ENCODE assay signal across 16 cellular contexts in genomic region chrX:13305091-13305490, GRCh38. TPM values are rescaled to one million over a fixed set of nuclear protein-coding genes. Genes with fewer than 3 reads are reported as not detected.
"Had no signal": no experiment of that assay in that cellular context is flagged by ENCODE, and none has a peak within 500 bp of the region (broad histone marks: within the 10 kb centered on the region; RNA-seq: fewer than 3 reads in every experiment).

No MANE protein-coding gene starts in this region.

- H3K4me3 Mint-ChIP-seq: activated CD4-positive, alpha-beta memory T cell treated with anti-CD3 and anti-CD28 coated beads for 36 hours; activated CD4-positive, alpha-beta T cell treated with anti-CD3 and anti-CD28 coated beads for 36 hours; activated T-cell treated with anti-CD3 and anti-CD28 coated beads, Interleukin-2, amount 50 U/mL, for 4 hours; naive B cell; stimulated activated effector memory CD8-positive, alpha-beta T cell treated with anti-CD3 and anti-CD28 coated beads, Interleukin-12 subunit alpha, Interleukin-12 subunit beta, amount 100 ng/mL, for 72 hours had no signal

- H3K9me3 Mint-ChIP-seq: activated CD4-positive, alpha-beta memory T cell treated with anti-CD3 and anti-CD28 coated beads for 36 hours had no signal

- H3K27me3 Mint-ChIP-seq: activated CD4-positive, alpha-beta memory T cell treated with anti-CD3 and anti-CD28 coated beads for 36 hours; activated CD4-positive, alpha-beta T cell treated with anti-CD3 and anti-CD28 coated beads for 36 hours had no signal

- DNase-seq: activated CD4-positive, alpha-beta memory T cell treated with anti-CD3 and anti-CD28 coated beads for 36 hours; activated CD4-positive, alpha-beta T cell treated with anti-CD3 and anti-CD28 coated beads for 36 hours; activated effector memory CD4-positive, alpha-beta T cell treated with Interleukin-2 at 50 U/mL for 16 hours; activated T-cell treated with anti-CD3 and anti-CD28 coated beads, Interleukin-2, amount 50 U/mL, for 4 hours; caudate nucleus; islet precursor cell; naive B cell; sigmoid colon; stimulated activated CD4-positive, alpha-beta T cell treated with anti-CD3 and anti-CD28 coated beads, Interleukin-12 subunit alpha, Interleukin-12 subunit beta, amount 100 ng/mL, for 4 hours; stimulated activated CD4-positive, alpha-beta T cell treated with anti-CD3 and anti-CD28 coated beads, Interleukin-2, amount 100 ng/mL, for 24 hours; substantia nigra; transverse colon had no signal

- ATAC-seq: activated CD4-positive, alpha-beta T cell treated with anti-CD3 and anti-CD28 coated beads for 36 hours; activated naive CD4-positive, alpha-beta T cell treated with anti-CD3 and anti-CD28 coated beads, Interleukin-2, amount 50 U/mL, for 72 hours; activated T-cell treated with anti-CD3 and anti-CD28 coated beads, Interleukin-2, amount 50 U/mL, for 4 hours; gastroesophageal sphincter; stimulated activated effector memory CD8-positive, alpha-beta T cell treated with anti-CD3 and anti-CD28 coated beads, Interleukin-12 subunit alpha, Interleukin-12 subunit beta, amount 100 ng/mL, for 72 hours had no signal

- H3K36me3 Mint-ChIP-seq: naive B cell; stimulated activated effector memory CD8-positive, alpha-beta T cell treated with anti-CD3 and anti-CD28 coated beads, Interleukin-12 subunit alpha, Interleukin-12 subunit beta, amount 100 ng/mL, for 72 hours had no signal

- H3K27ac Mint-ChIP-seq: activated CD4-positive, alpha-beta memory T cell treated with anti-CD3 and anti-CD28 coated beads for 36 hours; activated CD4-positive, alpha-beta T cell treated with anti-CD3 and anti-CD28 coated beads for 36 hours; activated naive CD4-positive, alpha-beta T cell treated with anti-CD3 and anti-CD28 coated beads, Interleukin-2, amount 50 U/mL, for 72 hours; stimulated activated effector memory CD8-positive, alpha-beta T cell treated with anti-CD3 and anti-CD28 coated beads, Interleukin-12 subunit alpha, Interleukin-12 subunit beta, amount 100 ng/mL, for 72 hours had no signal

RNA-seq across cellular contexts. Expression of gene ATXN3L, which starts 14.8 kb away (rescaled TPM):
- polyA plus RNA-seq: esophagus, sigmoid colon had no signal
